1 cellular context compared by ENCODE assay signal in the genomic region with DNA sequence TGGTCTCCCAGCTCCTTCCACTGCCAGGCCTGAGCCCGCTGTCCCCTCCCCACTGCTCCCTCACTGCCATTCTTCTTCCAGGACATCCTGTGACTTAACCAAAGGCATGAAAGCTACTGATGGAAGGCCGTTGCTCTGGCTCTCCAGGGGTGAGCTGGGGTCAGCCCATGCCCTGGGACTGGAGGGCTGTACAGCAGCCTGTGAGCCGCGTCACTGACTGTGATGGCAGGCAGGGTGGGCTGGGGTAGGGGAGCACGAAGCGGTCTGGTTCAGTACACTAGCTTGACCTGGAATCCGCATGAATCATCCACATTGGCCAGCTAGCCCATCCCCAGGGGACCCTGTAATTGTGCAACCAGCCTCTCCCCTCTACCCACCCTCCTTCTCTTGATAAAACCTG.
TF ChIP-seq lines count a peak whose summit lies in the region.

No MANE protein-coding gene starts in this region.

TF ChIP-seq in H1, 55 proteins besides CTCF, POLR2A, EP300 and RAD21 (continued from another document):
- TF ChIP-seq KDM1A (IDR thresholded peaks at IDR 0.05; ENCODE audit: borderline replicate concordance, low read length): no peak
- TF ChIP-seq, protein P1, sequence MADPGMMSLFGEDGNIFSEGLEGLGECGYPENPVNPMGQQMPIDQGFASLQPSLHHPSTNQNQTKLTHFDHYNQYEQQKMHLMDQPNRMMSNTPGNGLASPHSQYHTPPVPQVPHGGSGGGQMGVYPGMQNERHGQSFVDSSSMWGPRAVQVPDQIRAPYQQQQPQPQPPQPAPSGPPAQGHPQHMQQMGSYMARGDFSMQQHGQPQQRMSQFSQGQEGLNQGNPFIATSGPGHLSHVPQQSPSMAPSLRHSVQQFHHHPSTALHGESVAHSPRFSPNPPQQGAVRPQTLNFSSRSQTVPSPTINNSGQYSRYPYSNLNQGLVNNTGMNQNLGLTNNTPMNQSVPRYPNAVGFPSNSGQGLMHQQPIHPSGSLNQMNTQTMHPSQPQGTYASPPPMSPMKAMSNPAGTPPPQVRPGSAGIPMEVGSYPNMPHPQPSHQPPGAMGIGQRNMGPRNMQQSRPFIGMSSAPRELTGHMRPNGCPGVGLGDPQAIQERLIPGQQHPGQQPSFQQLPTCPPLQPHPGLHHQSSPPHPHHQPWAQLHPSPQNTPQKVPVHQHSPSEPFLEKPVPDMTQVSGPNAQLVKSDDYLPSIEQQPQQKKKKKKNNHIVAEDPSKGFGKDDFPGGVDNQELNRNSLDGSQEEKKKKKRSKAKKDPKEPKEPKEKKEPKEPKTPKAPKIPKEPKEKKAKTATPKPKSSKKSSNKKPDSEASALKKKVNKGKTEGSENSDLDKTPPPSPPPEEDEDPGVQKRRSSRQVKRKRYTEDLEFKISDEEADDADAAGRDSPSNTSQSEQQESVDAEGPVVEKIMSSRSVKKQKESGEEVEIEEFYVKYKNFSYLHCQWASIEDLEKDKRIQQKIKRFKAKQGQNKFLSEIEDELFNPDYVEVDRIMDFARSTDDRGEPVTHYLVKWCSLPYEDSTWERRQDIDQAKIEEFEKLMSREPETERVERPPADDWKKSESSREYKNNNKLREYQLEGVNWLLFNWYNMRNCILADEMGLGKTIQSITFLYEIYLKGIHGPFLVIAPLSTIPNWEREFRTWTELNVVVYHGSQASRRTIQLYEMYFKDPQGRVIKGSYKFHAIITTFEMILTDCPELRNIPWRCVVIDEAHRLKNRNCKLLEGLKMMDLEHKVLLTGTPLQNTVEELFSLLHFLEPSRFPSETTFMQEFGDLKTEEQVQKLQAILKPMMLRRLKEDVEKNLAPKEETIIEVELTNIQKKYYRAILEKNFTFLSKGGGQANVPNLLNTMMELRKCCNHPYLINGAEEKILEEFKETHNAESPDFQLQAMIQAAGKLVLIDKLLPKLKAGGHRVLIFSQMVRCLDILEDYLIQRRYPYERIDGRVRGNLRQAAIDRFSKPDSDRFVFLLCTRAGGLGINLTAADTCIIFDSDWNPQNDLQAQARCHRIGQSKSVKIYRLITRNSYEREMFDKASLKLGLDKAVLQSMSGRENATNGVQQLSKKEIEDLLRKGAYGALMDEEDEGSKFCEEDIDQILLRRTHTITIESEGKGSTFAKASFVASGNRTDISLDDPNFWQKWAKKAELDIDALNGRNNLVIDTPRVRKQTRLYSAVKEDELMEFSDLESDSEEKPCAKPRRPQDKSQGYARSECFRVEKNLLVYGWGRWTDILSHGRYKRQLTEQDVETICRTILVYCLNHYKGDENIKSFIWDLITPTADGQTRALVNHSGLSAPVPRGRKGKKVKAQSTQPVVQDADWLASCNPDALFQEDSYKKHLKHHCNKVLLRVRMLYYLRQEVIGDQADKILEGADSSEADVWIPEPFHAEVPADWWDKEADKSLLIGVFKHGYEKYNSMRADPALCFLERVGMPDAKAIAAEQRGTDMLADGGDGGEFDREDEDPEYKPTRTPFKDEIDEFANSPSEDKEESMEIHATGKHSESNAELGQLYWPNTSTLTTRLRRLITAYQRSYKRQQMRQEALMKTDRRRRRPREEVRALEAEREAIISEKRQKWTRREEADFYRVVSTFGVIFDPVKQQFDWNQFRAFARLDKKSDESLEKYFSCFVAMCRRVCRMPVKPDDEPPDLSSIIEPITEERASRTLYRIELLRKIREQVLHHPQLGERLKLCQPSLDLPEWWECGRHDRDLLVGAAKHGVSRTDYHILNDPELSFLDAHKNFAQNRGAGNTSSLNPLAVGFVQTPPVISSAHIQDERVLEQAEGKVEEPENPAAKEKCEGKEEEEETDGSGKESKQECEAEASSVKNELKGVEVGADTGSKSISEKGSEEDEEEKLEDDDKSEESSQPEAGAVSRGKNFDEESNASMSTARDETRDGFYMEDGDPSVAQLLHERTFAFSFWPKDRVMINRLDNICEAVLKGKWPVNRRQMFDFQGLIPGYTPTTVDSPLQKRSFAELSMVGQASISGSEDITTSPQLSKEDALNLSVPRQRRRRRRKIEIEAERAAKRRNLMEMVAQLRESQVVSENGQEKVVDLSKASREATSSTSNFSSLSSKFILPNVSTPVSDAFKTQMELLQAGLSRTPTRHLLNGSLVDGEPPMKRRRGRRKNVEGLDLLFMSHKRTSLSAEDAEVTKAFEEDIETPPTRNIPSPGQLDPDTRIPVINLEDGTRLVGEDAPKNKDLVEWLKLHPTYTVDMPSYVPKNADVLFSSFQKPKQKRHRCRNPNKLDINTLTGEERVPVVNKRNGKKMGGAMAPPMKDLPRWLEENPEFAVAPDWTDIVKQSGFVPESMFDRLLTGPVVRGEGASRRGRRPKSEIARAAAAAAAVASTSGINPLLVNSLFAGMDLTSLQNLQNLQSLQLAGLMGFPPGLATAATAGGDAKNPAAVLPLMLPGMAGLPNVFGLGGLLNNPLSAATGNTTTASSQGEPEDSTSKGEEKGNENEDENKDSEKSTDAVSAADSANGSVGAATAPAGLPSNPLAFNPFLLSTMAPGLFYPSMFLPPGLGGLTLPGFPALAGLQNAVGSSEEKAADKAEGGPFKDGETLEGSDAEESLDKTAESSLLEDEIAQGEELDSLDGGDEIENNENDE (IDR thresholded peaks at IDR 0.05; ENCODE audit: insufficient replicate concordance, low read length): no peak
- no peak for TF ChIP-seq FOSL1 (IDR thresholded peaks at IDR 0.05; ENCODE audit: insufficient read depth, low read depth, low read length)
- TF ChIP-seq TCF12 (IDR thresholded peaks at IDR 0.05; ENCODE audit: low read depth, low read length): no peak
- TF ChIP-seq TBP (IDR thresholded peaks at IDR 0.05; ENCODE audit: low read depth, low read length): no peak
- TF ChIP-seq CTBP2 (IDR thresholded peaks at IDR 0.05; ENCODE audit: borderline replicate concordance, insufficient read depth, insufficient read length, low read length): no peak
- TF ChIP-seq CEBPB (IDR thresholded peaks at IDR 0.05; ENCODE audit: low read depth, low read length): no peak
- no peak for TF ChIP-seq BCL11A (IDR thresholded peaks at IDR 0.05; ENCODE audit: low read depth in 2 of 2, low read length in 2 of 2)
- no peak for TF ChIP-seq CBX8 (IDR thresholded peaks at IDR 0.05; ENCODE audit: borderline replicate concordance, low read depth, low read length)
- no peak for TF ChIP-seq NANOG (IDR thresholded peaks at IDR 0.05; ENCODE audit: insufficient read depth, low read depth, low read length, poor library complexity, severe bottlenecking)
- TF ChIP-seq, protein P2, sequence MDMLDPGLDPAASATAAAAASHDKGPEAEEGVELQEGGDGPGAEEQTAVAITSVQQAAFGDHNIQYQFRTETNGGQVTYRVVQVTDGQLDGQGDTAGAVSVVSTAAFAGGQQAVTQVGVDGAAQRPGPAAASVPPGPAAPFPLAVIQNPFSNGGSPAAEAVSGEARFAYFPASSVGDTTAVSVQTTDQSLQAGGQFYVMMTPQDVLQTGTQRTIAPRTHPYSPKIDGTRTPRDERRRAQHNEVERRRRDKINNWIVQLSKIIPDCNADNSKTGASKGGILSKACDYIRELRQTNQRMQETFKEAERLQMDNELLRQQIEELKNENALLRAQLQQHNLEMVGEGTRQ (IDR thresholded peaks at IDR 0.05; ENCODE audit: low read length): no peak
- no peak for TF ChIP-seq SIN3A (conservative IDR thresholded peaks at IDR 0.05 in 1 of 2, IDR thresholded peaks at IDR 0.05 in 1 of 2; ENCODE audit: low read depth in 1 of 2, low read length in 2 of 2)
- no peak for TF ChIP-seq POLR2AphosphoS5 (IDR thresholded peaks at IDR 0.05; ENCODE audit: low read depth, low read length)
- no peak for TF ChIP-seq TAF7 (optimal IDR thresholded peaks at IDR 0.05; ENCODE audit: borderline replicate concordance, low read depth, low read length)
- TF ChIP-seq EGR1 (IDR thresholded peaks at IDR 0.05; ENCODE audit: borderline replicate concordance, low read depth, low read length): no peak
